Comparison of ENCODE assay signal across 14 cellular contexts in the genomic region with DNA sequence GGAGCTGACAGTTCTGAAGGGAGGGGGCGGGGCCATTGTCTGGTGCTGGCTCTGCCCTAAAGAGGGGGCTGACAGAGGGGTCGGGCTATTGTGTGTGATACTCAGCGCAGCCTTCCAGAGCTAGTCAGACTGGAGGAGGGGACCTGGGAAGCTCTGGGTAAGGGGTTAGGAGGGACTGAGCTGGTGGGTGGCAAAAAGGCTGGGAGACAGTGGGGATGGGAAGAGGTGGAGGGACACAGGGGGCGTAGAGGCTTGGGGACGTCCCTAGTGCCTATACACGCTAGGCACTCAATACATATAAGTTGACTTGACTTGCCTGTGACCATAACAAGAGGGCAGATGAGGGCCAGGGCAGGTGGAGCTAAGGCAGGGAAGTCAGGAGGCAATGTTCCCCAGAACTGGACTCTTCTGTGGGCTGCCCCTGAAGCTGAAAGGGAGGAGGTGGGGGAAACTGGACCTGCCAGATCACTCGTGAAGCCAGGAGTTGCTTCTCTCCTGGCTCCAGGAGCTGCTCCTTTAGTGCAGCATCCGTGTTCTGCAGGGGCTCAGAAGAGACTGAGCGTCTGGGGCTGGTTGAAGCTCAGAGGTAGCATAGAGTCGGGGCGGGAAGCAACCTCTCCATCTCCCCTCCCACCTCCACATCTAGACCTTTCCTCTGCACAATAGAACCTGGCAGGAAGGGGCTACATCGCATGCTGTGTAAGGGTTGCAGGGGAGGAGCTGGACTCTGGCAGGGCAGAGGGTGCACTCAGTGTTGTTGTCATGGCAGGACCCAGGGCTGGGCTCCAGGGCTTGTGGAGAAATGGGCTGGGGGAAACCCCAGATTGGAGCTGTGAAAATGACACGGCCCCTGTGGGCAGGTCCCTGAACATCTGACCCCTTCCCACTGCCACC. TPM values are rescaled to one million over a fixed set of nuclear protein-coding genes. Genes with fewer than 3 reads are reported as not detected.
A peak's percentile ranks its signal among the peaks of the same experiment; 100 is the strongest.
DNase-seq lines count a peak whose midpoint lies in the region; ATAC-seq and TF ChIP-seq lines count a peak whose summit lies in the region.
"Had no signal": no experiment of that assay in that cellular context is flagged by ENCODE, and none has a peak within 500 bp of the region (broad histone marks: within the 10 kb centered on the region; RNA-seq: fewer than 3 reads in every experiment).

No MANE protein-coding gene starts in this region.

- ATAC-seq in activated T-cell treated with anti-CD3 and anti-CD28 coated beads, Interleukin-2, amount 50 U/mL, for 72 hours (replicated peaks in 1 of 2), result no peak
- ATAC-seq: foreskin keratinocyte had no signal

- H3K9me3 Mint-ChIP-seq in activated T-cell treated with anti-CD3 and anti-CD28 coated beads, Interleukin-2, amount 50 U/mL, for 24 hours, result no peaks in the 10 kb centered on the region
- H3K9me3 Mint-ChIP-seq in activated T-cell treated with anti-CD3 and anti-CD28 coated beads, Interleukin-2, amount 50 U/mL, for 72 hours, result no peaks in the 10 kb centered on the region
- H3K9me3 Mint-ChIP-seq: nephron had no signal

- DNase-seq in activated T-cell treated with anti-CD3 and anti-CD28 coated beads, Interleukin-2, amount 50 U/mL, for 24 hours, result no peak
- DNase-seq in activated T-cell treated with anti-CD3 and anti-CD28 coated beads, Interleukin-2, amount 50 U/mL, for 72 hours, result no peak
- DNase-seq in cerebellar nuclear complex (lab: John Stamatoyannopoulos, UW), result no peak
- DNase-seq in NCI-H510A treated with DMSO at 0.1 percent for 48 hours (lab: John Stamatoyannopoulos, UW), result no peak
- DNase-seq in lower leg skin (ENCODE audit: low spot score in 2 of 2), result no peak
- DNase-seq: effector CD4-positive, alpha-beta T cell; foreskin keratinocyte; HFFc6 had no signal

- H3K4me2 ChIP-seq in OCI-LY3 (ENCODE audit: low read length), result peak overlapping the region; percentile 78

- intact Hi-C loops in lower leg skin (cut with DNase I; ENCODE audit: low total_unique reads), result loop anchor here (10.0 kb wide), 1 partner anchor 54 kb away; no protein-coding TSS in a partner anchor

- H3K27me3 ChIP-seq in OCI-LY3 (ENCODE audit: low read depth, low read length) (no peaks in the 10 kb centered on the region), iPS-15b (ENCODE audit: control insufficient read depth, insufficient read depth, low read length) (no peaks in the 10 kb centered on the region)
- H3K27me3 ChIP-seq: foreskin keratinocyte, vagina had no signal

- H3K4me1 ChIP-seq in OCI-LY3 (ENCODE audit: low read length) (peaks cover 97% of the 10 kb centered on the region), iPS-15b (ENCODE audit: control insufficient read depth, insufficient read depth, low read length) (peaks cover 31% of the 10 kb centered on the region)

- H3K27ac ChIP-seq in OCI-LY3 (ENCODE audit: low read length) (peak overlapping the region; percentile 72), temporal lobe (ENCODE audit: low read depth, low read length) (peak overlapping the region; percentile 44)
- H3K27ac ChIP-seq: foreskin keratinocyte, vagina had no signal

- no peak overlapping the region for H3K9ac ChIP-seq in OCI-LY3 (ENCODE audit: low read length)
- no peak overlapping the region for H3K9ac ChIP-seq in iPS-15b (ENCODE audit: low read depth, low read length)

- WGBS in lower leg skin, 2 donors, result 46 to 56% methylated on average over 12 to 13 of the region's 13 CpGs

- peak overlapping the region; percentile 51 for H3K27ac Mint-ChIP-seq in activated T-cell treated with anti-CD3 and anti-CD28 coated beads, Interleukin-2, amount 50 U/mL, for 24 hours
- H3K27ac Mint-ChIP-seq in activated T-cell treated with anti-CD3 and anti-CD28 coated beads, Interleukin-2, amount 50 U/mL, for 72 hours, result no peak overlapping the region

- H3K36me3 Mint-ChIP-seq in activated T-cell treated with anti-CD3 and anti-CD28 coated beads, Interleukin-2, amount 50 U/mL, for 24 hours (ENCODE audit: low read depth), result peaks cover 3% of the 10 kb centered on the region
- peaks cover 0 to 4% of the 10 kb centered on the region in 2 donors for H3K36me3 Mint-ChIP-seq in activated T-cell treated with anti-CD3 and anti-CD28 coated beads, Interleukin-2, amount 50 U/mL, for 72 hours (ENCODE audit: insufficient read depth in 2 of 2)

- no peaks in the 10 kb centered on the region for H3K79me2 ChIP-seq in OCI-LY3 (ENCODE audit: low read length)

- H3K4me1 Mint-ChIP-seq in activated T-cell treated with anti-CD3 and anti-CD28 coated beads, Interleukin-2, amount 50 U/mL, for 24 hours (ENCODE audit: low read depth), result peaks cover 87% of the 10 kb centered on the region
- H3K4me1 Mint-ChIP-seq in activated T-cell treated with anti-CD3 and anti-CD28 coated beads, Interleukin-2, amount 50 U/mL, for 72 hours (ENCODE audit: low read depth), result peaks cover 95% of the 10 kb centered on the region

- H4K20me1 ChIP-seq in OCI-LY3 (ENCODE audit: insufficient read depth, low read length), result no peaks in the 10 kb centered on the region

- no peak for TF ChIP-seq POLR2A in lower leg skin (IDR thresholded peaks at IDR 0.05)

- H3K9me3 ChIP-seq in OCI-LY3 (ENCODE audit: insufficient read depth, low read length) (no peaks in the 10 kb centered on the region), iPS-15b (ENCODE audit: control insufficient read depth, insufficient read depth, low read length) (no peaks in the 10 kb centered on the region)
- H3K9me3 ChIP-seq: vagina had no signal

- TF ChIP-seq CTCF in OCI-LY3 (IDR thresholded peaks at IDR 0.05; ENCODE audit: low read depth, low read length) (no peak), lower leg skin (IDR thresholded peaks at IDR 0.05) (no peak)

- H3K36me3 ChIP-seq in OCI-LY3 (replicated peaks; ENCODE audit: low read depth, low read length), result no peaks in the 10 kb centered on the region
- H3K36me3 ChIP-seq in iPS-15b (ENCODE audit: control insufficient read depth, insufficient read depth, low read length), result peaks cover 2% of the 10 kb centered on the region
- H3K36me3 ChIP-seq: vagina had no signal

- H3K4me3 ChIP-seq in OCI-LY3 (ENCODE audit: low read length), result peak overlapping the region; percentile 68
- peak overlapping the region; percentile 58 for H3K4me3 ChIP-seq in iPS-15b (ENCODE audit: low read depth, low read length)
- H3K4me3 ChIP-seq in lower leg skin (ENCODE audit: low read depth, poor library complexity, severe bottlenecking), result no peak overlapping the region
- H3K4me3 ChIP-seq: skin epidermis, vagina had no signal

- no peaks in the 10 kb centered on the region for H3K27me3 Mint-ChIP-seq in activated T-cell treated with anti-CD3 and anti-CD28 coated beads, Interleukin-2, amount 50 U/mL, for 24 hours
- H3K27me3 Mint-ChIP-seq in activated T-cell treated with anti-CD3 and anti-CD28 coated beads, Interleukin-2, amount 50 U/mL, for 72 hours (ENCODE audit: low read depth), result no peaks in the 10 kb centered on the region

- H3K4me3 Mint-ChIP-seq in activated T-cell treated with anti-CD3 and anti-CD28 coated beads, Interleukin-2, amount 50 U/mL, for 24 hours, result no peak overlapping the region
- no peak overlapping the region for H3K4me3 Mint-ChIP-seq in activated T-cell treated with anti-CD3 and anti-CD28 coated beads, Interleukin-2, amount 50 U/mL, for 72 hours
- H3K4me3 Mint-ChIP-seq: HFFc6 had no signal

- no peak overlapping the region for H2AFZ ChIP-seq in OCI-LY3 (ENCODE audit: low read depth, low read length)

RNA-seq across cellular contexts. Expression of gene SEMA4A, which starts 3.0 kb away (rescaled TPM):
- total RNA-seq in activated T-cell treated with anti-CD3 and anti-CD28 coated beads, Interleukin-2, amount 50 U/mL, for 72 hours, result 10 to 100 TPM; 63.7 to 80.3 TPM
- total RNA-seq in temporal lobe (24.8 TPM), lower leg skin (10 to 100 TPM; 30.5 to 45.4 (median 41.4) TPM)

RNA-seq across cellular contexts. Expression of gene LMNA, which starts 35.8 kb away (rescaled TPM):
- 100 to 1,000 TPM; 125 to 159 TPM for total RNA-seq in activated T-cell treated with anti-CD3 and anti-CD28 coated beads, Interleukin-2, amount 50 U/mL, for 72 hours
- total RNA-seq in temporal lobe, result 20.4 TPM
- 100 to 1,000 TPM; 530 to 611 (median 555) TPM for total RNA-seq in lower leg skin

RNA-seq across cellular contexts. Expression of gene SLC25A44, which starts 43.5 kb away (rescaled TPM):
- 10 to 100 TPM; 52.3 to 71.0 TPM for total RNA-seq in activated T-cell treated with anti-CD3 and anti-CD28 coated beads, Interleukin-2, amount 50 U/mL, for 72 hours
- total RNA-seq in temporal lobe, result 10.6 TPM
- 10 to 100 TPM; 11.3 to 15.3 (median 13.3) TPM for total RNA-seq in lower leg skin
